ENCODE assay signal across 16 cellular contexts in genomic region chr15:90782450-90782849, GRCh38.
"Had no signal": no experiment of that assay in that cellular context is flagged by ENCODE, and none has a peak within 500 bp of the region (broad histone marks: within the 10 kb centered on the region; RNA-seq: fewer than 3 reads in every experiment).

No MANE protein-coding gene starts in this region.

- H3K27me3 ChIP-seq: sigmoid colon, testis, uterus had no signal

- H3K4me1 Mint-ChIP-seq: neural crest cell had no signal

- H3K4me3 ChIP-seq: sigmoid colon, testis, uterus had no signal

- H3K9me3 Mint-ChIP-seq: neural crest cell, T-cell had no signal

- ATAC-seq: T-cell had no signal

- H3K27ac ChIP-seq: epithelial cell of prostate, sigmoid colon, testis, uterus had no signal

- H3K9me3 ChIP-seq: sigmoid colon, testis, uterus had no signal

- H3K27me3 Mint-ChIP-seq: activated naive CD4-positive, alpha-beta T cell treated with anti-CD3 and anti-CD28 coated beads, Interleukin-2, amount 10 ng/mL, durations not matched to agents 7 days and 5 days; T-cell had no signal

- H3K36me3 ChIP-seq: sigmoid colon, uterus had no signal

- H3K4me3 Mint-ChIP-seq: activated naive CD4-positive, alpha-beta T cell treated with anti-CD3 and anti-CD28 coated beads, Interleukin-2, amount 10 ng/mL, durations not matched to agents 7 days and 5 days; neural crest cell had no signal

- H3K4me1 ChIP-seq: sigmoid colon, testis, uterus had no signal

- DNase-seq: activated CD4-positive, alpha-beta T cell treated with anti-CD3 and anti-CD28 coated beads for 1 hour; activated CD4-positive, alpha-beta T cell treated with anti-CD3 and anti-CD28 coated beads, Interleukin-2, amount 50 U/mL, for 1 hour; activated effector memory CD4-positive, alpha-beta T cell treated with anti-CD3 and anti-CD28 coated beads, Interleukin-2, amount 50 U/mL, for 16 hours; activated naive CD4-positive, alpha-beta T cell treated with anti-CD3 and anti-CD28 coated beads, Interleukin-2, amount 10 ng/mL, durations not matched to agents 7 days and 5 days; activated T-cell treated with anti-CD3 and anti-CD28 coated beads for 4 hours; cortex of kidney; posterior cingulate gyrus; sigmoid colon; stimulated activated CD4-positive, alpha-beta T cell treated with anti-CD3 and anti-CD28 coated beads, Interleukin-4, amount 100 ng/mL, for 1 hour; stimulated activated naive CD4-positive, alpha-beta T cell; T-cell; T-helper 9 cell; testis; uterus had no signal
